ENCODE assay signal across 9 cellular contexts in the genomic region with DNA sequence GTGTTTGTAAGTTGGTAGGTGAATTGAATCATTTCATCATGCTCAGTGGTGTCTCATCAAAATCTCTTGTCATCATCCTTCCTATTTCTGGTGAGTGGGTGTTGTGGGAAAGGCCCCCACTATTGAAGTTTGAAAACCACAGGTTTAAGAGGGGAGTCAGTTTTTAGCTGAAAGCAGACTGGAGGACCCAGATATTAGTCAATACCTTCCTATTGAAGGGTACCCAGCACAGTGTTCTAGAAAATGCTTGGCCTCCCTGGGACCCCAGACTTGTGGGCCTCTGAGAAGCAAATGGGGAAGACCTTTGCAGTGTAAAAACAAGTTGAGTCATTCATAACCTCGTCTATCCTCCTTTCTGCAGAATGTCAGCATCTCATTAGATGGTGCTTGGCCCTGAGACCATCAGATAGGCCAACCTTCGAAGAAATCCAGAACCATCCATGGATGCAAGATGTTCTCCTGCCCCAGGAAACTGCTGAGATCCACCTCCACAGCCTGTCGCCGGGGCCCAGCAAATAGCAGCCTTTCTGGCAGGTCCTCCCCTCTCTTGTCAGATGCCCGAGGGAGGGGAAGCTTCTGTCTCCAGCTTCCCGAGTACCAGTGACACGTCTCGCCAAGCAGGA.
DNase-seq lines count a peak whose midpoint lies in the region; ATAC-seq and TF ChIP-seq lines count a peak whose summit lies in the region.
"Had no signal": no experiment of that assay in that cellular context is flagged by ENCODE, and none has a peak within 500 bp of the region (broad histone marks: within the 10 kb centered on the region; RNA-seq: fewer than 3 reads in every experiment).

No MANE protein-coding gene starts in this region.

- DNase-seq in MV-4-11 (lab: John Stamatoyannopoulos, UW) = peak; percentile 17
- DNase-seq in activated CD8-positive, alpha-beta memory T cell treated with anti-CD3 and anti-CD28 coated beads, Interleukin-2, amount 50 U/mL, for 4 hours = peak; percentile 52
- DNase-seq in fibroblast of mammary gland (ENCODE audit: low read depth) = peak; percentile 31
- DNase-seq in HuH-7.5 (ENCODE audit: low spot score) = no peak
- DNase-seq: NCI-H345 had no signal

- no peaks in the 10 kb centered on the region for H3K9me3 Mint-ChIP-seq in stimulated activated memory B cell treated with anti-CD40 and anti-IgM and Interleukin-4, amounts not matched to agents 10 μg/mL and 1 μg/mL and 100 μg/mL, for 72 hours

- H3K4me1 Mint-ChIP-seq in stimulated activated memory B cell treated with anti-CD40 and anti-IgM and Interleukin-4, amounts not matched to agents 10 μg/mL and 1 μg/mL and 100 μg/mL, for 72 hours = peaks cover 84% of the 10 kb centered on the region

- peaks cover 38% of the 10 kb centered on the region for H3K36me3 Mint-ChIP-seq in stimulated activated memory B cell treated with anti-CD40 and anti-IgM and Interleukin-4, amounts not matched to agents 10 μg/mL and 1 μg/mL and 100 μg/mL, for 72 hours

- H3K27ac Mint-ChIP-seq in stimulated activated memory B cell treated with anti-CD40 and anti-IgM and Interleukin-4, amounts not matched to agents 10 μg/mL and 1 μg/mL and 100 μg/mL, for 72 hours = peak overlapping the region; percentile 20

- no peak for TF ChIP-seq CTCF in fibroblast of mammary gland (conservative IDR thresholded peaks at IDR 0.05; ENCODE audit: control insufficient read depth, insufficient read depth, low read depth, low read length)

- no peak for ATAC-seq in stimulated activated memory B cell treated with anti-CD40 and anti-IgM and Interleukin-4, amounts not matched to agents 10 μg/mL and 1 μg/mL and 100 μg/mL, for 72 hours
- no peak for ATAC-seq in GM19035 (IDR thresholded peaks at IDR 0.05; ENCODE audit: unreplicated experiment)
- no peak for ATAC-seq in HG02610 (IDR thresholded peaks at IDR 0.05; ENCODE audit: unreplicated experiment)
- no peak for ATAC-seq in GM19455 (IDR thresholded peaks at IDR 0.05; ENCODE audit: unreplicated experiment)

- H3K4me3 Mint-ChIP-seq in stimulated activated memory B cell treated with anti-CD40 and anti-IgM and Interleukin-4, amounts not matched to agents 10 μg/mL and 1 μg/mL and 100 μg/mL, for 72 hours = no peak overlapping the region

- H3K27me3 Mint-ChIP-seq in stimulated activated memory B cell treated with anti-CD40 and anti-IgM and Interleukin-4, amounts not matched to agents 10 μg/mL and 1 μg/mL and 100 μg/mL, for 72 hours = no peaks in the 10 kb centered on the region

- H3K4me3 ChIP-seq in fibroblast of mammary gland (ENCODE audit: control insufficient read depth, low read depth, low read length) = no peak overlapping the region
